8 cellular contexts compared by ENCODE assay signal in the genomic region with DNA sequence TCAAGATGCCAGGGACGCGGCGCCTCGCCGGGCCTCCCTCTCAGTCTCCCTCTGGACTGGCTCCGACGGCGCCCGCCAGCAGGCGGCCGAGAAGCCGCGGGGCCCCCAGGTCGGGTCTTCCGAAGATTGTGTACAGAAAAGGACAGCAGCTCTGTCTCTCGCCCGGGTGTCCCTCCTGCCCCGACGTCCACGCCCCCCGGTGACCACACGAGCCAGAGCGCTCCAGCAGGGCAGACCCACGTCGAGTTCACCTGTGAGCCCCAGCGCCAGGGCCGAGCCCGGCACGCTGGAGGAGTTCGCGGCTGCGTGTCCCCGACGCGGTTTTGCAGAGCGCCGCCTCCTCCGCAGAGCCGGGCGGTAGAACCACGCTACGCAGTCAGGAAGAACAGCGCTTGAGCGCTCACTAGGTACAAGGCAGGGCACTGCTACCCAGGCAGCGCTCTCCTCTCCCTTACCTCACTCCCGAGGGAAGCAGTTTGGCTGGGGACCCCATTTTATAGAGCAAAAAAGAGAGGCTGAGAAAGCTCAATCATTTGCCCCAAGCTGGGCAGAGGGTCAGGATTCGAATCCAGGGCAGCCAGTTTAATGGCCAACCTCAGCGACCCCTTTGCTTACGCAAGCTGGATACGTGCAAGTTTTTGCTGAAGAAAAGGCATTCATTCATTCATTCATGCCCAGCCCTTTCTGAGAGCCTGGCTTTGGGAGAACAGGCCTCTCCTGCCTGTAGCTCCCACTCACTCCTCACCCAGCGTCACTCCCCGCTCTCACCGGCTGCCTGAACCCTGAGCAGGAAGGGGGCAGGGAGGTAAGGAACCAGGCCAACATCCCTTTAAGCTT. TPM values are rescaled to one million over a fixed set of nuclear protein-coding genes. Genes with fewer than 3 reads are reported as not detected.
A peak's percentile ranks its signal among the peaks of the same experiment; 100 is the strongest.
DNase-seq lines count a peak whose midpoint lies in the region; ATAC-seq lines count a peak whose summit lies in the region.

No MANE protein-coding gene starts in this region.

- no peaks in the 10 kb centered on the region for H3K36me3 Mint-ChIP-seq in IgD-negative memory B cell

- peaks cover 28% of the 10 kb centered on the region for H3K4me1 ChIP-seq in adipocyte (ENCODE audit: control insufficient read depth, insufficient read depth, low read length)

- no peaks in the 10 kb centered on the region for H3K36me3 ChIP-seq in adipocyte (ENCODE audit: control insufficient read depth, insufficient read depth, low read length, severe bottlenecking)

- H3K4me3 ChIP-seq in adipocyte (ENCODE audit: low read length): peak overlapping the region; percentile 66
- H3K4me3 ChIP-seq in iPS-18c (ENCODE audit: insufficient read depth, low read depth, low read length): peak overlapping the region; percentile 51

- ATAC-seq in HG03571 (IDR thresholded peaks at IDR 0.05; ENCODE audit: unreplicated experiment): no peak

- peaks cover 16% of the 10 kb centered on the region for H3K27me3 ChIP-seq in adipocyte (replicated peaks; ENCODE audit: control insufficient read depth, insufficient read depth, low read length)

- H3K4me1 Mint-ChIP-seq in IgD-negative memory B cell: peaks cover 15 to 18% (median 15%) of the 10 kb centered on the region in 3 donors

- H3K27ac Mint-ChIP-seq in IgD-negative memory B cell: peak overlapping the region; percentile 78 to 97 (median 93)

- H3K27me3 Mint-ChIP-seq in IgD-negative memory B cell: peaks cover 26% of the 10 kb centered on the region

- H3K9me3 ChIP-seq in adipocyte (ENCODE audit: control insufficient read depth, low read length): no peaks in the 10 kb centered on the region
- H3K9me3 ChIP-seq in iPS-18c (ENCODE audit: control insufficient read depth, insufficient read depth, low read length): no peaks in the 10 kb centered on the region

- no peaks in the 10 kb centered on the region for H3K9me3 Mint-ChIP-seq in IgD-negative memory B cell

- H3K4me3 Mint-ChIP-seq in IgD-negative memory B cell: peak overlapping the region; percentile 71 to 99 (median 96)

- peak; percentile 72 for DNase-seq in CD1c-positive myeloid dendritic cell (ENCODE audit: extremely low spot score)
- DNase-seq in T-helper 1 cell: peak; percentile 31 to 81 (median 63)
- DNase-seq in adipocyte (ENCODE audit: low read depth): peak; percentile 56
- DNase-seq in stimulated activated CD4-positive, alpha-beta T cell treated with anti-CD3 and anti-CD28 coated beads, Interleukin-12 subunit alpha, Interleukin-12 subunit beta, amount 100 ng/mL, for 48 hours (ENCODE audit: low read depth in 2 of 3, low spot score in 1 of 3): peak; percentile 30 to 56 (median 36)
- no peak for DNase-seq in NCI-H128 (lab: John Stamatoyannopoulos, UW; ENCODE audit: unreplicated experiment)

- H3K9ac ChIP-seq in adipocyte (ENCODE audit: low read length): no peak overlapping the region

RNA-seq across cellular contexts. Expression of gene TLE3, which starts 3.0 kb away (rescaled TPM):
- 88.7 TPM for polyA plus RNA-seq in IgD-negative memory B cell
